8 cellular contexts compared by ENCODE assay signal in the genomic region with DNA sequence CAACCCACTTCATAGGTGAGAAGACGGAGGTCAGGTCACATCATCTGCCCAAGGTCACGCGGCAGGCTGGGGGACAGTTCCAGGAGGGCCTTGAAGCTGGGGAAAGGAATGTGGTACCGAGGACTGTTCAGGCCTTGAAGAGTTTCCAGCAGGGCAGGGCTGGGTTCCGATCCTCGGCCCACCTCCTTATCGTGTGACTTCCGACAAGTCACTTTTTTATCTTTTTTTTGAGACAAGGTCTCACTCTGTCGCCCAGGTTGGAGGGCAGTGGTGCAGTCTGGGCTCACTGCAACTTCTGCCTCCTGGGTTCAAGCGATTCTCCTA. TPM values are rescaled to one million over a fixed set of nuclear protein-coding genes. Genes with fewer than 3 reads are reported as not detected.
DNase-seq lines count a peak whose midpoint lies in the region; ATAC-seq and TF ChIP-seq lines count a peak whose summit lies in the region.

No MANE protein-coding gene starts in this region.

- H3K27me3 ChIP-seq in tibial artery, result no peaks in the 10 kb centered on the region

- DNase-seq in activated T-cell treated with anti-CD3 and anti-CD28 coated beads, Interleukin-2, amount 50 U/mL, for 4 hours, result no peak
- DNase-seq in activated T-cell treated with anti-CD3 and anti-CD28 coated beads, Interleukin-2, amount 50 U/mL, for 48 hours, result no peak
- no peak for DNase-seq in astrocyte of the cerebellum (ENCODE audit: low read depth)
- peak in 1 of 2 donors; percentile 37 for DNase-seq in left colon
- no peak for DNase-seq in tibial artery
- DNase-seq in NCI-H1092 (lab: John Stamatoyannopoulos, UW), result no peak
- DNase-seq in DMS79 (lab: John Stamatoyannopoulos, UW), result no peak

- peaks cover 2% of the 10 kb centered on the region for H3K36me3 Mint-ChIP-seq in activated T-cell treated with anti-CD3 and anti-CD28 coated beads, Interleukin-2, amount 50 U/mL, for 4 hours (ENCODE audit: insufficient read depth)

- in situ Hi-C loops in astrocyte of the cerebellum (cut with HindIII; ENCODE audit: low sequenced_read_pairs), result no loop called here

- peaks cover 0 to 30% (median 21%) of the 10 kb centered on the region in 4 donors for H3K4me1 ChIP-seq in tibial artery

- no peaks in the 10 kb centered on the region for H3K9me3 ChIP-seq in tibial artery

- H3K27ac ChIP-seq in tibial artery, result peak overlapping the region; percentile 80 to 81

- no peaks in the 10 kb centered on the region for H3K27me3 Mint-ChIP-seq in activated T-cell treated with anti-CD3 and anti-CD28 coated beads, Interleukin-2, amount 50 U/mL, for 4 hours (ENCODE audit: low read depth)

- peaks cover 0 to 35% (median 20%) of the 10 kb centered on the region in 3 donors for H3K36me3 ChIP-seq in tibial artery

- TF ChIP-seq CTCF in astrocyte of the cerebellum (IDR thresholded peaks at IDR 0.05; ENCODE audit: low read depth, low read length, missing control alignments) (no peak), tibial artery (IDR thresholded peaks at IDR 0.05) (no peak)

- H3K9me3 Mint-ChIP-seq in activated T-cell treated with anti-CD3 and anti-CD28 coated beads, Interleukin-2, amount 50 U/mL, for 4 hours, result no peaks in the 10 kb centered on the region

- peaks cover 22% of the 10 kb centered on the region for H3K4me1 Mint-ChIP-seq in activated T-cell treated with anti-CD3 and anti-CD28 coated beads, Interleukin-2, amount 50 U/mL, for 4 hours (ENCODE audit: low read depth)

- peak overlapping the region; percentile 87 for H3K4me3 ChIP-seq in astrocyte of the cerebellum (ENCODE audit: low read depth, low read length)
- H3K4me3 ChIP-seq in tibial artery, result peak overlapping the region; percentile 64 to 78

- intact Hi-C loops in left colon (cut with DNase I, micrococcal nuclease), result no loop called here
- intact Hi-C loops in tibial artery (cut with DNase I; ENCODE audit: low total_unique reads), result no loop called here

- H3K4me3 Mint-ChIP-seq in activated T-cell treated with anti-CD3 and anti-CD28 coated beads, Interleukin-2, amount 50 U/mL, for 4 hours, result peak overlapping the region; percentile 93

- ATAC-seq in activated T-cell treated with anti-CD3 and anti-CD28 coated beads, Interleukin-2, amount 50 U/mL, for 4 hours, result no peak
- ATAC-seq in left colon, result peak; percentile 32
- ATAC-seq in HG02763 (IDR thresholded peaks at IDR 0.05; ENCODE audit: unreplicated experiment), result no peak

RNA-seq across cellular contexts. Expression of a gene that starts 0.6 kb away (rescaled TPM):
- total RNA-seq in activated T-cell treated with anti-CD3 and anti-CD28 coated beads, Interleukin-2, amount 50 U/mL, for 4 hours, result 100 to 1,000 TPM; 157 to 173 (median 159) TPM
- total RNA-seq in left colon, result 100 to 1,000 TPM; 135 to 157 TPM

RNA-seq across cellular contexts. Expression of a gene that starts 7.7 kb away (rescaled TPM):
- 100 to 1,000 TPM in 2 of 3 donors, 10 to 100 TPM in 1; 87.0 to 109 (median 101) TPM for total RNA-seq in activated T-cell treated with anti-CD3 and anti-CD28 coated beads, Interleukin-2, amount 50 U/mL, for 4 hours
- 100 to 1,000 TPM; 140 to 156 TPM for total RNA-seq in left colon

RNA-seq across cellular contexts. Expression of a gene that starts 21.0 kb away (rescaled TPM):
- total RNA-seq in activated T-cell treated with anti-CD3 and anti-CD28 coated beads, Interleukin-2, amount 50 U/mL, for 4 hours, result under 1 TPM in 2 of 3 donors, not detected in 1; 0.08 to 0.15 TPM
- total RNA-seq in left colon, result 10 to 100 TPM; 20.2 to 21.3 TPM

RNA-seq across cellular contexts. Expression of a gene that starts 27.2 kb away (rescaled TPM):
- total RNA-seq in activated T-cell treated with anti-CD3 and anti-CD28 coated beads, Interleukin-2, amount 50 U/mL, for 4 hours, result 10 to 100 TPM; 12.8 to 15.6 (median 14.1) TPM
- 10 to 100 TPM; 51.9 to 52.8 TPM for total RNA-seq in left colon

Comparison
In these comparisons a context has a peak if more than half of its experiments do, and no peak if none do; other contexts are left out.
1. RNA of a gene that starts 21.0 kb away (total RNA-seq): 20.2 to 21.3 TPM in left colon; 0.08 to 0.15 TPM in activated T-cell treated with anti-CD3 and anti-CD28 coated beads, Interleukin-2, amount 50 U/mL, for 4 hours; every median in the first group is over 10 times any median in the second.